23 cellular contexts compared by ENCODE assay signal in genomic region chr11:3158821-3159220, GRCh38. TPM values are rescaled to one million over a fixed set of nuclear protein-coding genes. Genes with fewer than 3 reads are reported as not detected.
DNase-seq lines count a peak whose midpoint lies in the region; ATAC-seq, FAIRE-seq and TF ChIP-seq lines count a peak whose summit lies in the region.
"Had no signal": no experiment of that assay in that cellular context is flagged by ENCODE, and none has a peak within 500 bp of the region (broad histone marks: within the 10 kb centered on the region; RNA-seq: fewer than 3 reads in every experiment).

No MANE protein-coding gene starts in this region.

- no peak overlapping the region for H3K27ac ChIP-seq in right cardiac atrium (ENCODE audit: low read length)
- H3K27ac ChIP-seq in psoas muscle = peak overlapping the region; percentile 48
- peak overlapping the region; percentile 85 for H3K27ac ChIP-seq in vagina

- no peaks in the 10 kb centered on the region for H3K36me3 ChIP-seq in psoas muscle (ENCODE audit: insufficient read depth in 1 of 2, low read depth in 1 of 2)
- no peaks in the 10 kb centered on the region for H3K36me3 ChIP-seq in vagina

- ATAC-seq in right cardiac atrium (no peak), psoas muscle (no peak)
- no peak for ATAC-seq in activated T-cell treated with anti-CD3 and anti-CD28 coated beads, Interleukin-2, amount 50 U/mL, for 4 hours
- ATAC-seq: activated CD8-positive, alpha-beta memory T cell treated with anti-CD3 and anti-CD28 coated beads, Interleukin-2, amount 10 ng/mL, durations not matched to agents 7 days and 5 days; GM12878; Panc1 had no signal

- H3K27me3 Mint-ChIP-seq in immature natural killer cell (ENCODE audit: low read depth in 3 of 3) = peaks cover 2 to 27% (median 7%) of the 10 kb centered on the region in 3 donors
- H3K27me3 Mint-ChIP-seq in activated T-cell treated with anti-CD3 and anti-CD28 coated beads, Interleukin-2, amount 50 U/mL, for 4 hours (ENCODE audit: low read depth) = peaks cover 18% of the 10 kb centered on the region

- no peak for TF ChIP-seq CTCF in psoas muscle (IDR thresholded peaks at IDR 0.05)
- no peak for TF ChIP-seq CTCF in vagina (IDR thresholded peaks at IDR 0.05)

- peak overlapping the region; percentile 84 to 96 (median 95) for H3K4me3 Mint-ChIP-seq in immature natural killer cell
- no peak overlapping the region for H3K4me3 Mint-ChIP-seq in activated T-cell treated with anti-CD3 and anti-CD28 coated beads, Interleukin-2, amount 50 U/mL, for 4 hours
- H3K4me3 Mint-ChIP-seq: activated CD8-positive, alpha-beta memory T cell treated with anti-CD3 and anti-CD28 coated beads, Interleukin-2, amount 10 ng/mL, durations not matched to agents 7 days and 5 days had no signal

- peaks cover 96 to 98% of the 10 kb centered on the region in 2 donors for H3K4me1 Mint-ChIP-seq in immature natural killer cell
- H3K4me1 Mint-ChIP-seq in activated T-cell treated with anti-CD3 and anti-CD28 coated beads, Interleukin-2, amount 50 U/mL, for 4 hours (ENCODE audit: low read depth) = peaks cover 15% of the 10 kb centered on the region
- H3K4me1 Mint-ChIP-seq: activated CD8-positive, alpha-beta memory T cell treated with anti-CD3 and anti-CD28 coated beads, Interleukin-2, amount 10 ng/mL, durations not matched to agents 7 days and 5 days had no signal

- TF ChIP-seq POLR2A in vagina (IDR thresholded peaks at IDR 0.05) = no peak

- 90% methylated on average over 13 of the region's 13 CpGs for WGBS in right cardiac atrium
- 87 to 93% (median 93%) methylated on average over 13 of the region's 13 CpGs for WGBS in psoas muscle, 3 donors

- no peaks in the 10 kb centered on the region for H3K9me3 ChIP-seq in right cardiac atrium (ENCODE audit: control insufficient read depth, low read length)
- no peaks in the 10 kb centered on the region for H3K9me3 ChIP-seq in psoas muscle
- no peaks in the 10 kb centered on the region for H3K9me3 ChIP-seq in vagina
- H3K9me3 ChIP-seq: SK-N-SH had no signal

- H3K27ac Mint-ChIP-seq in immature natural killer cell = peak overlapping the region; percentile 88 to 94 (median 92)
- H3K27ac Mint-ChIP-seq: activated CD8-positive, alpha-beta memory T cell treated with anti-CD3 and anti-CD28 coated beads, Interleukin-2, amount 10 ng/mL, durations not matched to agents 7 days and 5 days; progenitor cell of endocrine pancreas had no signal

- H3K4me1 ChIP-seq in right cardiac atrium (ENCODE audit: control insufficient read depth, insufficient read depth, low read length) (peaks cover 30% of the 10 kb centered on the region), psoas muscle (peaks cover 58% of the 10 kb centered on the region), vagina (peaks cover 99% of the 10 kb centered on the region)

- intact Hi-C loops in right cardiac atrium (cut with DNase I) (no loop called here), cardiac septum (cut with DNase I) (no loop called here), psoas muscle (cut with DNase I) (no loop called here), vagina (cut with DNase I) (loop anchor here (5.0 kb wide), 1 partner anchor 47 kb away; no protein-coding TSS in a partner anchor)

- H3K9me3 Mint-ChIP-seq in immature natural killer cell = no peaks in the 10 kb centered on the region
- no peaks in the 10 kb centered on the region for H3K9me3 Mint-ChIP-seq in activated T-cell treated with anti-CD3 and anti-CD28 coated beads, Interleukin-2, amount 50 U/mL, for 4 hours

- H3K4me3 ChIP-seq in right cardiac atrium (ENCODE audit: low read length) = no peak overlapping the region
- no peak overlapping the region for H3K4me3 ChIP-seq in psoas muscle
- H3K4me3 ChIP-seq in vagina = peak overlapping the region; percentile 56 to 63
- H3K4me3 ChIP-seq: GM12878 had no signal

- no peak for FAIRE-seq in GM19239 (lab: Jason Lieb, UNC)
- FAIRE-seq: endometrium, GM12878 had no signal

- no peaks in the 10 kb centered on the region for H3K27me3 ChIP-seq in right cardiac atrium (ENCODE audit: control insufficient read depth, insufficient read depth)
- H3K27me3 ChIP-seq in psoas muscle (ENCODE audit: insufficient read depth in 3 of 3, low read length in 2 of 3) = no peaks in the 10 kb centered on the region
- no peaks in the 10 kb centered on the region for H3K27me3 ChIP-seq in vagina

- H3K36me3 Mint-ChIP-seq in immature natural killer cell = peaks cover 0 to 4% (median 0%) of the 10 kb centered on the region in 3 donors
- no peaks in the 10 kb centered on the region for H3K36me3 Mint-ChIP-seq in activated T-cell treated with anti-CD3 and anti-CD28 coated beads, Interleukin-2, amount 50 U/mL, for 4 hours (ENCODE audit: insufficient read depth)
- H3K36me3 Mint-ChIP-seq: activated CD8-positive, alpha-beta memory T cell treated with anti-CD3 and anti-CD28 coated beads, Interleukin-2, amount 10 ng/mL, durations not matched to agents 7 days and 5 days had no signal

- DNase-seq in right cardiac atrium = peak in 2 of 3 donors; percentile 44 to 48
- no peak for DNase-seq in cardiac septum (ENCODE audit: low spot score)
- no peak for DNase-seq in immature natural killer cell
- peak; percentile 14 to 20 for DNase-seq in psoas muscle
- DNase-seq in vagina (ENCODE audit: extremely low spot score in 2 of 2) = no peak
- no peak for DNase-seq in GM19239 (ENCODE audit: insufficient read length, low spot score)
- DNase-seq in UCSD-AML1 (lab: John Stamatoyannopoulos, UW; ENCODE audit: unreplicated experiment) = no peak
- no peak for DNase-seq in activated T-cell treated with anti-CD3 and anti-CD28 coated beads, Interleukin-2, amount 50 U/mL, for 4 hours
- DNase-seq: activated CD8-positive, alpha-beta memory T cell treated with anti-CD3 and anti-CD28 coated beads, Interleukin-2, amount 10 ng/mL, durations not matched to agents 7 days and 5 days; activated effector memory CD4-positive, alpha-beta T cell treated with anti-CD3 and anti-CD28 coated beads, Interleukin-2, amount 50 U/mL, for 16 hours; amniotic stem cell; DMS153; GF-D8; NCI-H1436; SK-N-SH; T-helper 9 cell; trophoblast cell had no signal

RNA-seq across cellular contexts. Expression of gene OSBPL5, which starts 6.3 kb away (rescaled TPM):
- total RNA-seq in right cardiac atrium = 10 to 100 TPM; 14.1 to 19.1 (median 15.4) TPM
- 10.3 TPM for polyA plus RNA-seq in right cardiac atrium
- total RNA-seq in cardiac septum = 16.6 TPM
- 10 to 100 TPM; 32.8 to 98.9 (median 33.3) TPM for polyA plus RNA-seq in immature natural killer cell
- 10 to 100 TPM in 2 of 4 donors, 1 to 10 TPM in 2; 6.9 to 12.4 (median 10.3) TPM for total RNA-seq in psoas muscle
- polyA plus RNA-seq in psoas muscle = 1 to 10 TPM; 3.4 to 5.0 (median 4.3) TPM
- 88.4 TPM for total RNA-seq in vagina
- total RNA-seq in activated T-cell treated with anti-CD3 and anti-CD28 coated beads, Interleukin-2, amount 50 U/mL, for 4 hours = 1 to 10 TPM; 2.7 to 5.0 (median 4.0) TPM
- total RNA-seq: GM12878 had no signal
- polyA plus RNA-seq: GM12878 had no signal

RNA-seq across cellular contexts. Expression of gene MRGPRG, which starts 59.8 kb away (rescaled TPM):
- total RNA-seq in right cardiac atrium = not detected
- polyA plus RNA-seq in right cardiac atrium = not detected
- total RNA-seq in cardiac septum = not detected
- not detected for polyA plus RNA-seq in immature natural killer cell
- not detected for total RNA-seq in psoas muscle
- not detected for polyA plus RNA-seq in psoas muscle
- not detected for total RNA-seq in vagina
- not detected for total RNA-seq in activated T-cell treated with anti-CD3 and anti-CD28 coated beads, Interleukin-2, amount 50 U/mL, for 4 hours
- total RNA-seq: activated CD8-positive, alpha-beta memory T cell treated with anti-CD3 and anti-CD28 coated beads, Interleukin-2, amount 10 ng/mL, durations not matched to agents 7 days and 5 days; GM12878; HT1080; LHCN-M2; progenitor cell of endocrine pancreas had no signal
- polyA plus RNA-seq: GM12878, SK-N-SH had no signal

Comparison
In these comparisons a context has a peak if more than half of its experiments do, and no peak if none do; other contexts are left out.
1. DNase-seq: peak in right cardiac atrium (2 of 3) and psoas muscle (2 of 2); none in cardiac septum (single experiment), immature natural killer cell (0 of 3), vagina (0 of 2), GM19239 (single experiment), UCSD-AML1 (single experiment) and activated T-cell treated with anti-CD3 and anti-CD28 coated beads, Interleukin-2, amount 50 U/mL, for 4 hours (single experiment).
2. H3K4me3 ChIP-seq: peak in vagina (2 of 2); none in right cardiac atrium (single experiment) and psoas muscle (single experiment).